9 cellular contexts compared by ENCODE assay signal in the genomic region with DNA sequence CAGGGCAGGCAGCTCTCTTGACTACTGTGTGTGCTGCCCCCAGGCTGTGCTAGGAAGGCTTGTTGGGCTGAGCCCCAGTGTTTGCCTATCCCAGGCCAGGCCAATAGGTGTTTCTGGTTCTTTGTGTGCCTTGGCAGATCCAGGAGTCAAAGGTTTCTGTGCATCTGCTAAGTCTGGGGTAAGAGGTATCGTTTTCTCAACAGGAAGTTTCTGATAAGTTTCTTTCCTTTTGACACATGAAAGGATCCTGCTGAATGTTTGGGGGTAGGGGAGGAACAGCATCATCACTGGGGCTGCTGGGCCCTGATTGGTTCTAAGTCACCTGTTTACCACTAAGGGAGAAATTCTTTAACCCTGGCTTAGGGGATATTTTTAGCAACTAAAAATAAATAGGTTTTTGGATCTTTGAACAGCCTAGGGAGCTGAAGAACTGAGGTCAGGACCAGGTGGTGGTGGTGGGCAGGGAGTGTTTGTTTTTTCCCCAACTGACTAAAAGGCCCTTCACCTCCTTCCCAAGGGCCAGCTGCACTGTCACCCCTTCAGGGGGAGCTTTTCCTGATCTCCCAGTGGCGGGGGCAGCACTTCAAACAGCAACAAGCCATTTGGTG.
DNase-seq lines count a peak whose midpoint lies in the region; ATAC-seq, FAIRE-seq and TF ChIP-seq lines count a peak whose summit lies in the region.
"Had no signal": no experiment of that assay in that cellular context is flagged by ENCODE, and none has a peak within 500 bp of the region (broad histone marks: within the 10 kb centered on the region; RNA-seq: fewer than 3 reads in every experiment).

No MANE protein-coding gene starts in this region.

- FAIRE-seq in D721Med (lab: Jason Lieb, UNC): no peak

- H3K4me1 ChIP-seq in right lobe of liver: peaks cover 0 to 14% (median 3%) of the 10 kb centered on the region in 4 donors
- H3K4me1 ChIP-seq in foreskin keratinocyte: no peaks in the 10 kb centered on the region
- H3K4me1 ChIP-seq in breast epithelium: no peaks in the 10 kb centered on the region

- H3K27ac ChIP-seq in right lobe of liver: peak overlapping the region; percentile 66 to 94 (median 86)
- no peak overlapping the region for H3K27ac ChIP-seq in foreskin keratinocyte
- H3K27ac ChIP-seq in breast epithelium: no peak overlapping the region
- no peak overlapping the region for H3K27ac ChIP-seq in brain microvascular endothelial cell

- peak; percentile 85 for DNase-seq in activated CD4-positive, alpha-beta T cell treated with anti-CD3 and anti-CD28 coated beads, Interleukin-2, amount 10 ng/mL, durations not matched to agents 24 days and 14 days
- DNase-seq in right lobe of liver (peak; percentile 65 to 85 (median 83)), D721Med (ENCODE audit: insufficient read length, low spot score) (no peak), foreskin keratinocyte (no peak), breast epithelium (ENCODE audit: low spot score in 2 of 2) (no peak), brain microvascular endothelial cell (no peak)
- DNase-seq: heart left ventricle had no signal

- no peaks in the 10 kb centered on the region for H3K36me3 Mint-ChIP-seq in activated CD4-positive, alpha-beta T cell treated with anti-CD3 and anti-CD28 coated beads, Interleukin-2, amount 10 ng/mL, durations not matched to agents 24 days and 14 days (ENCODE audit: low read depth)

- H3K27me3 ChIP-seq in right lobe of liver: no peaks in the 10 kb centered on the region
- H3K27me3 ChIP-seq in foreskin keratinocyte: peaks cover 13% of the 10 kb centered on the region
- no peaks in the 10 kb centered on the region for H3K27me3 ChIP-seq in breast epithelium
- no peaks in the 10 kb centered on the region for H3K27me3 ChIP-seq in brain microvascular endothelial cell (replicated peaks)

- peak; percentile 0 for TF ChIP-seq POLR2A in right lobe of liver (IDR thresholded peaks at IDR 0.05)
- TF ChIP-seq POLR2A in breast epithelium (IDR thresholded peaks at IDR 0.05): no peak

- 0% methylated on average over 1 of the region's 2 CpGs for WGBS in right lobe of liver (ENCODE audit: insufficient coverage, low coverage, low lambda C conversion rate, missing lambda C conversion rate)

- H3K4me3 ChIP-seq in right lobe of liver (no peak overlapping the region), breast epithelium (no peak overlapping the region), brain microvascular endothelial cell (ENCODE audit: low read depth, low read length) (no peak overlapping the region)
- H3K4me3 ChIP-seq: heart left ventricle had no signal

- H3K9me3 Mint-ChIP-seq in activated CD4-positive, alpha-beta T cell treated with anti-CD3 and anti-CD28 coated beads, Interleukin-2, amount 10 ng/mL, durations not matched to agents 24 days and 14 days: peaks cover 4% of the 10 kb centered on the region

- intact Hi-C loops in activated CD4-positive, alpha-beta T cell treated with anti-CD3 and anti-CD28 coated beads, Interleukin-2, amount 10 ng/mL, durations not matched to agents 24 days and 14 days (cut with micrococcal nuclease): no loop called here
- intact Hi-C loops in right lobe of liver (cut with DNase I): no loop called here
- intact Hi-C loops in breast epithelium (cut with DNase I; ENCODE audit: low total_unique reads): loop anchor here (5.0 kb wide), 1 partner anchor 1867 kb away; no protein-coding TSS in a partner anchor

- H3K27me3 Mint-ChIP-seq in activated CD4-positive, alpha-beta T cell treated with anti-CD3 and anti-CD28 coated beads, Interleukin-2, amount 10 ng/mL, durations not matched to agents 24 days and 14 days: no peaks in the 10 kb centered on the region

- TF ChIP-seq CTCF in right lobe of liver (IDR thresholded peaks at IDR 0.05) (no peak), D721Med (IDR thresholded peaks at IDR 0.05; ENCODE audit: insufficient read depth, missing control alignments) (no peak), foreskin keratinocyte (conservative IDR thresholded peaks at IDR 0.05) (no peak), breast epithelium (IDR thresholded peaks at IDR 0.05) (no peak), brain microvascular endothelial cell (IDR thresholded peaks at IDR 0.05; ENCODE audit: low read depth, low read length, missing control alignments) (no peak)

- peak overlapping the region; percentile 70 for H3K4me3 Mint-ChIP-seq in activated CD4-positive, alpha-beta T cell treated with anti-CD3 and anti-CD28 coated beads, Interleukin-2, amount 10 ng/mL, durations not matched to agents 24 days and 14 days

- H3K36me3 ChIP-seq in right lobe of liver (no peaks in the 10 kb centered on the region), breast epithelium (no peaks in the 10 kb centered on the region), brain microvascular endothelial cell (replicated peaks) (no peaks in the 10 kb centered on the region)
- H3K36me3 ChIP-seq: heart left ventricle had no signal

- peak; percentile 80 for ATAC-seq in GM19023 (IDR thresholded peaks at IDR 0.05; ENCODE audit: unreplicated experiment)
- ATAC-seq in HG02870 (IDR thresholded peaks at IDR 0.05; ENCODE audit: unreplicated experiment): peak; percentile 82
- ATAC-seq in right lobe of liver: peak; percentile 98 to 99 (median 98)
- no peak for ATAC-seq in foreskin keratinocyte

- in situ Hi-C loops in brain microvascular endothelial cell (cut with HindIII; ENCODE audit: low pct_ligation_motif_present, low sequenced_read_pairs): no loop called here

- H3K9me3 ChIP-seq in right lobe of liver (no peaks in the 10 kb centered on the region), breast epithelium (no peaks in the 10 kb centered on the region)
- H3K9me3 ChIP-seq: heart left ventricle had no signal

- peaks cover 32% of the 10 kb centered on the region for H3K4me1 Mint-ChIP-seq in activated CD4-positive, alpha-beta T cell treated with anti-CD3 and anti-CD28 coated beads, Interleukin-2, amount 10 ng/mL, durations not matched to agents 24 days and 14 days

- peak overlapping the region; percentile 90 for H3K27ac Mint-ChIP-seq in activated CD4-positive, alpha-beta T cell treated with anti-CD3 and anti-CD28 coated beads, Interleukin-2, amount 10 ng/mL, durations not matched to agents 24 days and 14 days

Comparison
In these comparisons a context has a peak if more than half of its experiments do, and no peak if none do; other contexts are left out.
1. DNase-seq: peak in activated CD4-positive, alpha-beta T cell treated with anti-CD3 and anti-CD28 coated beads, Interleukin-2, amount 10 ng/mL, durations not matched to agents 24 days and 14 days (single experiment) and right lobe of liver (3 of 3); none in D721Med (single experiment), foreskin keratinocyte (0 of 2), breast epithelium (0 of 2) and brain microvascular endothelial cell (single experiment).
2. H3K27ac ChIP-seq: peak in right lobe of liver (3 of 3); none in foreskin keratinocyte (single experiment), breast epithelium (0 of 2) and brain microvascular endothelial cell (single experiment).